ENCODE assay signal across 31 cellular contexts in the genomic region with DNA sequence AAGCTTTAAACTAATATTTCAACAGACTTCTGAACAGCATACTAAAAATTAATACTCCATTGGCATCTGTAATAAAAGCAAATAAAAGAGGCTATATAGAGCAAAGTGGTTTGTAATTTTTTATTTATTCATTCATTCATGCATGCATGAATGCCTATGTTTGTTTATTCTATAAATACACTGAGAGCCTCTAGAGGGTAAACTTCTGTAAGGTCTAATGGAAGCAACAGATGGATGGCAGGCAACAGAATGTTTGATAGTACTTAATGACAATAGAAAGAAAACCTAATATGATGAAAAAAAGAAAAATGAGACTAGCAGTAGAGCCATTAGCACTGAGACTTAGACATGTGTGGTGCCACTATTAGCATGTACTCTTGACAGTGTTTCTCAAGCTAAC.
DNase-seq lines count a peak whose midpoint lies in the region; ATAC-seq and TF ChIP-seq lines count a peak whose summit lies in the region.
"Had no signal": no experiment of that assay in that cellular context is flagged by ENCODE, and none has a peak within 500 bp of the region (broad histone marks: within the 10 kb centered on the region; RNA-seq: fewer than 3 reads in every experiment).

No MANE protein-coding gene starts in this region.

- H3K27ac Mint-ChIP-seq in CD4-positive, alpha-beta memory T cell, result no peak overlapping the region
- H3K27ac Mint-ChIP-seq in activated CD4-positive, alpha-beta memory T cell treated with anti-CD3 and anti-CD28 coated beads for 36 hours, result no peak overlapping the region
- H3K27ac Mint-ChIP-seq: immature natural killer cell; stimulated activated effector memory CD8-positive, alpha-beta T cell treated with anti-CD3 and anti-CD28 coated beads, Interleukin-12 subunit alpha, Interleukin-12 subunit beta, amount 100 ng/mL, for 72 hours; T-helper 17 cell; type B pancreatic cell had no signal

- no peaks in the 10 kb centered on the region for H3K79me2 ChIP-seq in PC-3 (ENCODE audit: low read length)

- no peaks in the 10 kb centered on the region for H3K4me1 Mint-ChIP-seq in CD4-positive, alpha-beta memory T cell
- peaks cover 2% of the 10 kb centered on the region for H3K4me1 Mint-ChIP-seq in activated CD4-positive, alpha-beta memory T cell treated with anti-CD3 and anti-CD28 coated beads for 36 hours (ENCODE audit: low read depth)
- H3K4me1 Mint-ChIP-seq: stimulated activated effector memory CD8-positive, alpha-beta T cell treated with anti-CD3 and anti-CD28 coated beads, Interleukin-12 subunit alpha, Interleukin-12 subunit beta, amount 100 ng/mL, for 72 hours; T-helper 17 cell had no signal

- no peaks in the 10 kb centered on the region for H3F3A ChIP-seq in PC-3 (ENCODE audit: low read length, unreplicated experiment)

- intact Hi-C loops in PC-3 (cut with micrococcal nuclease) (loop anchor here (5.0 kb wide), 2 partner anchors 116 to 429 kb away; no protein-coding TSS in a partner anchor), spleen (cut with DNase I; ENCODE audit: low total_unique reads) (no loop called here)
- intact Hi-C loops in CD4-positive, alpha-beta memory T cell (cut with micrococcal nuclease), result no loop called here
- intact Hi-C loops in activated CD4-positive, alpha-beta memory T cell treated with anti-CD3 and anti-CD28 coated beads for 36 hours (cut with micrococcal nuclease), result no loop called here

- no peaks in the 10 kb centered on the region for H3K9me2 ChIP-seq in PC-3 (replicated peaks; ENCODE audit: low read length)

- H3K27ac ChIP-seq in BLaER1 (no peak overlapping the region), HEK293 (ENCODE audit: extremely low read depth, low read depth, low read length) (no peak overlapping the region), PC-3 (ENCODE audit: low read length) (no peak overlapping the region), spleen (no peak overlapping the region)
- H3K27ac ChIP-seq in CD4-positive, alpha-beta memory T cell (ENCODE audit: low read depth, low read length), result no peak overlapping the region
- H3K27ac ChIP-seq: BLaER1 treated with 17β-estradiol and CSF1 and Interleukin-3, amounts not matched to agents 10 nM and 100 nM; body of pancreas; esophagus squamous epithelium; gastroesophageal sphincter; GM23248; left ventricle myocardium inferior; right lobe of liver; SK-N-MC had no signal

- H3K4me3 ChIP-seq in BLaER1 (no peak overlapping the region), HEK293 (ENCODE audit: low read depth, low read length) (no peak overlapping the region), PC-3 (ENCODE audit: low read length) (no peak overlapping the region), spleen (no peak overlapping the region)
- H3K4me3 ChIP-seq in CD4-positive, alpha-beta memory T cell (ENCODE audit: low read length in 2 of 2), result no peak overlapping the region
- H3K4me3 ChIP-seq: BLaER1 treated with 17β-estradiol and CSF1 and Interleukin-3, amounts not matched to agents 10 nM and 100 nM; body of pancreas; esophagus squamous epithelium; gastroesophageal sphincter; GM23248; left ventricle myocardium inferior; MG63; right lobe of liver; SK-N-MC had no signal

- TF ChIP-seq CTCF in HEK293 (tag by site-specific recombination; IDR thresholded peaks at IDR 0.05) (no peak), PC-3 (conservative IDR thresholded peaks at IDR 0.05; ENCODE audit: low read depth, low read length) (no peak), spleen (IDR thresholded peaks at IDR 0.05 in 8 of 11, conservative IDR thresholded peaks at IDR 0.05 in 3 of 11) (no peak)

- H3K27me3 ChIP-seq in BLaER1, result no peaks in the 10 kb centered on the region
- H3K27me3 ChIP-seq in PC-3 (ENCODE audit: low read length), result no peaks in the 10 kb centered on the region
- no peaks in the 10 kb centered on the region for H3K27me3 ChIP-seq in CD4-positive, alpha-beta memory T cell (ENCODE audit: insufficient read depth, low read length)
- no peaks in the 10 kb centered on the region for H3K27me3 ChIP-seq in spleen (replicated peaks in 1 of 7)
- H3K27me3 ChIP-seq: BLaER1 treated with 17β-estradiol and CSF1 and Interleukin-3, amounts not matched to agents 10 nM and 100 nM; body of pancreas; esophagus squamous epithelium; gastroesophageal sphincter; MG63; right lobe of liver had no signal

- no TSS peak for BruUV-seq in PC-3 (replicated peaks; lab: Mats Ljungman, UMichigan)

- peaks cover 0 to 2% (median 0%) of the 10 kb centered on the region in 8 donors for H3K9me3 Mint-ChIP-seq in CD4-positive, alpha-beta memory T cell
- H3K9me3 Mint-ChIP-seq in activated CD4-positive, alpha-beta memory T cell treated with anti-CD3 and anti-CD28 coated beads for 36 hours, result no peaks in the 10 kb centered on the region
- H3K9me3 Mint-ChIP-seq: immature natural killer cell; stimulated activated effector memory CD8-positive, alpha-beta T cell treated with anti-CD3 and anti-CD28 coated beads, Interleukin-12 subunit alpha, Interleukin-12 subunit beta, amount 100 ng/mL, for 72 hours; type B pancreatic cell had no signal

- no peak overlapping the region for H2AFZ ChIP-seq in PC-3 (ENCODE audit: low read length)
- H2AFZ ChIP-seq: GM23248 had no signal

- H3K9me3 ChIP-seq in BLaER1 (no peaks in the 10 kb centered on the region), HEK293 (ENCODE audit: control insufficient read depth, insufficient read depth, low read depth, low read length) (no peaks in the 10 kb centered on the region), PC-3 (ENCODE audit: low read length) (no peaks in the 10 kb centered on the region), spleen (no peaks in the 10 kb centered on the region)
- no peaks in the 10 kb centered on the region for H3K9me3 ChIP-seq in CD4-positive, alpha-beta memory T cell (ENCODE audit: control insufficient read depth in 1 of 2, low read length in 2 of 2)
- H3K9me3 ChIP-seq: BLaER1 treated with 17β-estradiol and CSF1 and Interleukin-3, amounts not matched to agents 10 nM and 100 nM; body of pancreas; esophagus squamous epithelium; gastroesophageal sphincter; left ventricle myocardium inferior; MG63; right lobe of liver had no signal

- H3K9ac ChIP-seq in BLaER1 (no peak overlapping the region), PC-3 (ENCODE audit: low read length) (no peak overlapping the region)
- H3K9ac ChIP-seq: BLaER1 treated with 17β-estradiol and CSF1 and Interleukin-3, amounts not matched to agents 10 nM and 100 nM; GM23248 had no signal

- peak; percentile 83 for ATAC-seq in PC-3
- no peak for ATAC-seq in activated CD4-positive, CD25-positive, alpha-beta regulatory T cell treated with anti-CD3 and anti-CD28 coated beads, Interleukin-2, amount 50 U/mL, for 24 hours
- ATAC-seq: body of pancreas; gastroesophageal sphincter; right lobe of liver; stimulated activated effector memory CD8-positive, alpha-beta T cell treated with anti-CD3 and anti-CD28 coated beads, Interleukin-12 subunit alpha, Interleukin-12 subunit beta, amount 100 ng/mL, for 72 hours; T-helper 17 cell had no signal

- H3K36me3 ChIP-seq in BLaER1 (no peaks in the 10 kb centered on the region), HEK293 (ENCODE audit: control insufficient read depth in 2 of 2, insufficient read depth in 1 of 2, low read length in 2 of 2) (no peaks in the 10 kb centered on the region), PC-3 (ENCODE audit: low read depth, low read length) (no peaks in the 10 kb centered on the region), spleen (no peaks in the 10 kb centered on the region)
- no peaks in the 10 kb centered on the region for H3K36me3 ChIP-seq in CD4-positive, alpha-beta memory T cell (ENCODE audit: insufficient read depth, low read length)
- H3K36me3 ChIP-seq: BLaER1 treated with 17β-estradiol and CSF1 and Interleukin-3, amounts not matched to agents 10 nM and 100 nM; esophagus squamous epithelium; gastroesophageal sphincter; left ventricle myocardium inferior; MG63; right lobe of liver had no signal

- TF ChIP-seq POLR2A in spleen (IDR thresholded peaks at IDR 0.05), result no peak

- POLR2A ChIA-PET in HEK293 (lab: Yijun Ruan, JAX) (no interaction called here), PC-3 (lab: Charles Lee; ENCODE audit: unreplicated experiment) (no interaction called here)
- POLR2A ChIA-PET in CD4-positive, alpha-beta memory T cell (lab: Charles Lee; ENCODE audit: partially characterized antibody), result no interaction called here
- POLR2A ChIA-PET in activated CD4-positive, alpha-beta memory T cell treated with anti-CD3 and anti-CD28 coated beads for 36 hours (lab: Charles Lee), result no interaction called here

- no peaks in the 10 kb centered on the region for H3K27me3 Mint-ChIP-seq in CD4-positive, alpha-beta memory T cell
- H3K27me3 Mint-ChIP-seq in activated CD4-positive, alpha-beta memory T cell treated with anti-CD3 and anti-CD28 coated beads for 36 hours, result no peaks in the 10 kb centered on the region
- H3K27me3 Mint-ChIP-seq: T-helper 17 cell, type B pancreatic cell had no signal

- no peak overlapping the region for H3K4me3 Mint-ChIP-seq in CD4-positive, alpha-beta memory T cell
- H3K4me3 Mint-ChIP-seq in activated CD4-positive, alpha-beta memory T cell treated with anti-CD3 and anti-CD28 coated beads for 36 hours, result no peak overlapping the region
- H3K4me3 Mint-ChIP-seq: immature natural killer cell; stimulated activated effector memory CD8-positive, alpha-beta T cell treated with anti-CD3 and anti-CD28 coated beads, Interleukin-12 subunit alpha, Interleukin-12 subunit beta, amount 100 ng/mL, for 72 hours; T-helper 17 cell; type B pancreatic cell had no signal

- no peaks in the 10 kb centered on the region for H4K20me1 ChIP-seq in BLaER1
- no peaks in the 10 kb centered on the region for H4K20me1 ChIP-seq in PC-3 (ENCODE audit: low read length)
- H4K20me1 ChIP-seq: BLaER1 treated with 17β-estradiol and CSF1 and Interleukin-3, amounts not matched to agents 10 nM and 100 nM had no signal

- H3K4me1 ChIP-seq in BLaER1 (peaks cover 10% of the 10 kb centered on the region), HEK293 (ENCODE audit: control insufficient read depth, insufficient read depth, low read length) (no peaks in the 10 kb centered on the region), PC-3 (ENCODE audit: insufficient read depth, low read length) (peaks cover 6% of the 10 kb centered on the region; the same call in 1 of the 2 replicates), spleen (no peaks in the 10 kb centered on the region)
- H3K4me1 ChIP-seq in CD4-positive, alpha-beta memory T cell (ENCODE audit: insufficient read depth, low read length), result no peaks in the 10 kb centered on the region
- H3K4me1 ChIP-seq: body of pancreas, esophagus squamous epithelium, gastroesophageal sphincter, left ventricle myocardium inferior, right lobe of liver had no signal

- H3K4me2 ChIP-seq in BLaER1, result 0 out of 2 replicates have a peak overlapping the region, but pooled peaks have one; percentile 26
- no peak overlapping the region for H3K4me2 ChIP-seq in PC-3 (ENCODE audit: low read length)

- CTCF ChIA-PET in HEK293 (lab: Yijun Ruan, JAX), result interaction anchor here (0.6 kb wide), 1 partner anchor 214 kb away, joined by 3 read pairs; no protein-coding TSS in a partner anchor
- CTCF ChIA-PET in PC-3 (lab: Charles Lee), result interaction anchor here (0.6 kb wide), 1 partner anchor 426 kb away, joined by 6 read pairs; no protein-coding TSS in a partner anchor
- CTCF ChIA-PET in CD4-positive, alpha-beta memory T cell (lab: Charles Lee; ENCODE audit: partially characterized antibody), result no interaction called here
- CTCF ChIA-PET in activated CD4-positive, alpha-beta memory T cell treated with anti-CD3 and anti-CD28 coated beads for 36 hours (lab: Charles Lee), result interaction anchor here (0.7 kb wide), 1 partner anchor 644 kb away, joined by 3 read pairs; no protein-coding TSS in a partner anchor

- peaks cover 4 to 10% of the 10 kb centered on the region in 2 donors for H3K36me3 Mint-ChIP-seq in CD4-positive, alpha-beta memory T cell
- H3K36me3 Mint-ChIP-seq in activated CD4-positive, alpha-beta memory T cell treated with anti-CD3 and anti-CD28 coated beads for 36 hours, result peaks cover 2% of the 10 kb centered on the region
- H3K36me3 Mint-ChIP-seq: stimulated activated effector memory CD8-positive, alpha-beta T cell treated with anti-CD3 and anti-CD28 coated beads, Interleukin-12 subunit alpha, Interleukin-12 subunit beta, amount 100 ng/mL, for 72 hours; type B pancreatic cell had no signal

- DNase-seq in NCI-H2029 treated with DMSO at 0.1 percent for 48 hours (lab: John Stamatoyannopoulos, UW), result peak; percentile 23
- peak; percentile 34 for DNase-seq in PC-3
- DNase-seq in CD4-positive, alpha-beta memory T cell, result no peak
- DNase-seq in spleen, result no peak
- DNase-seq in activated CD4-positive, alpha-beta memory T cell treated with anti-CD3 and anti-CD28 coated beads for 36 hours, result no peak
- DNase-seq: activated CD8-positive, alpha-beta memory T cell treated with anti-CD3 and anti-CD28 coated beads for 24 hours; activated gamma-delta T cell; activated T-cell treated with anti-CD3 and anti-CD28 coated beads, Interleukin-2, amount 50 U/mL, for 1 hour; body of pancreas; Calu3; esophagus squamous epithelium; GM23248; hypothalamus; immature natural killer cell; left ventricle myocardium inferior; mesendoderm; MG63; NCI-H524 treated with DMSO at 0.1 percent for 48 hours; posterior cingulate gyrus; right lobe of liver; stimulated activated CD4-positive, alpha-beta T cell treated with anti-CD3 and anti-CD28 coated beads, Interleukin-12 subunit alpha, Interleukin-12 subunit beta, amount 100 ng/mL, for 4 hours; stimulated activated CD4-positive, alpha-beta T cell treated with anti-CD3 and anti-CD28 coated beads, Interleukin-4, amount 100 ng/mL, for 1 hour; T-helper 17 cell had no signal

Comparison
In these comparisons a context has a peak if more than half of its experiments do, and no peak if none do; other contexts are left out.
1. DNase-seq: peak in NCI-H2029 treated with DMSO at 0.1 percent for 48 hours (single experiment) and PC-3 (single experiment); none in CD4-positive, alpha-beta memory T cell (0 of 5), spleen (single experiment) and activated CD4-positive, alpha-beta memory T cell treated with anti-CD3 and anti-CD28 coated beads for 36 hours (single experiment).